Comparison of ENCODE assay signal across 10 cellular contexts in the genomic region with DNA sequence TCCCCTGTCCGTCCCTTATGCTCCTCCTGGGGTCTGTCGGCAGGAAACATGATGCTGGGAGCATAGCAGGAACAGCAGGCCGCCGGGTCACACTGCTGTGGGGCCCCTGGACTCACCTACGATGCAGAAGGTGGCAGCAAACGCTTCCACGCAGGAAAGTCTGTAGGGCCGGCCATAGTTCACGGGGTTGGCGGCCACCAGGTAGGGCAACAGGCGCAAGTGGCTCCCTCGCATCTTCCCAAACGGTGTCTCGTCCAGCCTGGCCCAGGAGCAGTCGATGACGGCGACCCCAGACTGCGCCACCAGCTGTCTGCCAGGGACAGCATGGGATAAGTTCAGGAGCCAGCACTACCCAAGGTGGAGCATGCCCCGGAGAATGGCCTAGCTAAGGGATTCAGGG. TPM values are rescaled to one million over a fixed set of nuclear protein-coding genes. Genes with fewer than 3 reads are reported as not detected.
A peak's percentile ranks its signal among the peaks of the same experiment; 100 is the strongest.
DNase-seq lines count a peak whose midpoint lies in the region; ATAC-seq and TF ChIP-seq lines count a peak whose summit lies in the region.
"Had no signal": no experiment of that assay in that cellular context is flagged by ENCODE, and none has a peak within 500 bp of the region (broad histone marks: within the 10 kb centered on the region; RNA-seq: fewer than 3 reads in every experiment).

No MANE protein-coding gene starts in this region.

- no peak for TF ChIP-seq POLR2A in erythroblast (IDR thresholded peaks at IDR 0.05; ENCODE audit: low read length)

- no peak for TF ChIP-seq CTCF in fibroblast of mammary gland (conservative IDR thresholded peaks at IDR 0.05; ENCODE audit: control insufficient read depth, insufficient read depth, low read depth, low read length)

- peaks cover 26% of the 10 kb centered on the region for H3K4me1 ChIP-seq in SJSA1 (replicated peaks)
- H3K4me1 ChIP-seq in rectal smooth muscle tissue (ENCODE audit: control insufficient read depth, insufficient read depth, low read length): peaks cover 9% of the 10 kb centered on the region

- no peaks in the 10 kb centered on the region for H3K27me3 ChIP-seq in SJSA1 (replicated peaks)
- H3K27me3 ChIP-seq in rectal smooth muscle tissue (ENCODE audit: control insufficient read depth, insufficient read depth, low read length): no peaks in the 10 kb centered on the region

- DNase-seq in SJSA1 (ENCODE audit: low read depth in 1 of 2, low spot score in 2 of 2) (no peak), fibroblast of mammary gland (ENCODE audit: low read depth) (no peak), ureter (ENCODE audit: low spot score) (no peak), DMS114 treated with DMSO at 0.1 percent for 48 hours (lab: John Stamatoyannopoulos, UW; ENCODE audit: unreplicated experiment) (no peak), erythroblast (lab: John Stamatoyannopoulos, UW) (no peak)
- DNase-seq: aorta, NCI-H226 had no signal

- no peak overlapping the region for H3K27ac ChIP-seq in SJSA1
- no peak overlapping the region for H3K27ac ChIP-seq in rectal smooth muscle tissue (ENCODE audit: low read depth, low read length)

- H3K9ac ChIP-seq in rectal smooth muscle tissue (ENCODE audit: low read length): no peak overlapping the region

- peaks cover 9% of the 10 kb centered on the region; the same call in 1 of the 2 replicates for H3K9me3 ChIP-seq in SJSA1 (replicated peaks)

- H3K36me3 ChIP-seq in SJSA1 (peaks cover 39% of the 10 kb centered on the region), rectal smooth muscle tissue (ENCODE audit: control insufficient read depth, insufficient read depth, low read length) (peaks cover 8% of the 10 kb centered on the region)

- H3K4me3 ChIP-seq in GM08714 (ENCODE audit: low read length): peak overlapping the region; percentile 96
- H3K4me3 ChIP-seq in SJSA1: peak overlapping the region; percentile 99
- H3K4me3 ChIP-seq in fibroblast of mammary gland (ENCODE audit: control insufficient read depth, low read depth, low read length): peak overlapping the region; percentile 68
- peak overlapping the region; percentile 90 for H3K4me3 ChIP-seq in rectal smooth muscle tissue (ENCODE audit: low read length)

- no peak for ATAC-seq in GM18867 (IDR thresholded peaks at IDR 0.05; ENCODE audit: unreplicated experiment)

RNA-seq across cellular contexts. Expression of a gene that starts 1.0 kb away (rescaled TPM):
- 110 and 166 TPM in 2 replicates for total RNA-seq in SJSA1 (2014; rRNA removed; shearing (Covaris generic))
- total RNA-seq in ureter: 38.2 TPM

RNA-seq across cellular contexts. Expression of a gene that starts 1.0 kb away (rescaled TPM):
- total RNA-seq in SJSA1 (2014; rRNA removed; shearing (Covaris generic)): 45.9 and 60.7 TPM in 2 replicates
- 67.6 TPM for total RNA-seq in ureter

RNA-seq across cellular contexts. Expression of a gene that starts 17.2 kb away (rescaled TPM):
- 1.2 and 3.1 TPM in 2 replicates for total RNA-seq in SJSA1 (2014; rRNA removed; shearing (Covaris generic))
- 3.9 TPM for total RNA-seq in ureter

RNA-seq across cellular contexts. Expression of a gene that starts 41.3 kb away (rescaled TPM):
- 45.2 and 77.4 TPM in 2 replicates for total RNA-seq in SJSA1 (2014; rRNA removed; shearing (Covaris generic))
- total RNA-seq in ureter: 150 TPM
